Comparison of ENCODE assay signal across 1 cellular context in the genomic region with DNA sequence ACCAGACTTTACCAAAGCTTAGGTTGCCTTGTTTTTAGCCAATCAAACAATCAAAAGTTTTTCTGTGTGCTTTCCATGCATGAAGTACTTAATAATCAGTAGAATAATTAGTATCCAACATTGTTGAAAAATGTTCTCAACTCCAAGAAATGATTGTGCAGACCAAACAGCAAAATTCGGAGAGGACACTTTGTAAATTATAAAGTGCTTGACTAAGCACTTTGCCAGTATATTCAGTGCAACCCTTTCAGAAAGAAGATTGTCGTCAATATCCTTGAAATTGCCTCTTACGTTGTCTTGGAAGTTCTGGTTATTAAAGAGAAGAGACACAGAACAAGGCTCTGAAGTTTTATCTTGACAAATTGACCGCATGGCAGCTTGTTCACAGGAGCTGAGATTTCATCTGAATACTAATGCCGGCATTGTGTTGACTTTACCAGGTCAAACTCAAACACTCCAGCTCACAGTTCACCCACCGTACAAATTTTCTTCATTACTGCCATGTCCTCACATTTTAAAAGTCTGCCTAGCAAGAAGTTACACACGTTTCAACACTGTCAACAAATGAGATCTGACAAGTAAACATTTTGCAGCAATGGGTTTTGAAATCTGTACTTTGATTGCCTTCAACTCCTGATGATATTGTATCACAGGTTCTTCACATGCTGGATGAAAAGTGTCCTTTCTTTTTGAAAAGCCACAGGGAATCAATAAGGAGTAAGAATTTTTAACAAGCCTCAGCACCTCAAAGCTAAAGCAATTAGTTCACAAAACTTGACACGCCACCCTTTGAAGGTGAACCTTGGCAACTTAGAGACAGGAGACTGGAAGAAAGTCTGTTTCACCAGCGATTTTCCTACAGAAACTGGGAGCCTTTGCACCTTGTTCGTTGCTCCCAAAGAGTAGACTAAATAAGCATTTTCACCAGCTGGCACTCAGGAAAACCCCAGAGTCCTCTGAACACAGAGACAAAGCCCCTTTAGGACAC.
TF ChIP-seq lines count a peak whose summit lies in the region.

No MANE protein-coding gene starts in this region.

TF ChIP-seq in liver, 16 proteins besides CTCF, POLR2A, EP300 and RAD21 (continued from another document):
- TF ChIP-seq ZBTB33 (IDR thresholded peaks at IDR 0.05): peak; percentile 95
- TF ChIP-seq EGR1 (IDR thresholded peaks at IDR 0.05; ENCODE audit: low read depth in 2 of 2): peak in 1 of 2 donors; percentile 59
- TF ChIP-seq MAX (IDR thresholded peaks at IDR 0.05): peak; percentile 79
- peak; percentile 86 for TF ChIP-seq HNF4G (IDR thresholded peaks at IDR 0.05)
- TF ChIP-seq NR2F2 (IDR thresholded peaks at IDR 0.05): no peak
- peak; percentile 96 for TF ChIP-seq YY1 (IDR thresholded peaks at IDR 0.05)
- TF ChIP-seq FOXA2 (IDR thresholded peaks at IDR 0.05): peak; percentile 91
- TF ChIP-seq TAF1 (conservative IDR thresholded peaks at IDR 0.05): peak; percentile 87
- peak; percentile 90 to 91 for TF ChIP-seq JUND (IDR thresholded peaks at IDR 0.05)
- TF ChIP-seq SP1 (IDR thresholded peaks at IDR 0.05): peak; percentile 98
- TF ChIP-seq GABPA (IDR thresholded peaks at IDR 0.05 in 1 of 2, conservative IDR thresholded peaks at IDR 0.05 in 1 of 2): peak in 1 of 2 donors; percentile 56
- peak; percentile 94 to 95 for TF ChIP-seq RXRA (IDR thresholded peaks at IDR 0.05)
